ENCODE assay signal across 16 cellular contexts in genomic region chr10:61986357-61986756, GRCh38.
A peak's percentile ranks its signal among the peaks of the same experiment; 100 is the strongest.
DNase-seq lines count a peak whose midpoint lies in the region; ATAC-seq, FAIRE-seq and TF ChIP-seq lines count a peak whose summit lies in the region.
"Had no signal": no experiment of that assay in that cellular context is flagged by ENCODE, and none has a peak within 500 bp of the region (broad histone marks: within the 10 kb centered on the region; RNA-seq: fewer than 3 reads in every experiment).

No MANE protein-coding gene starts in this region.

- H3K9me3 Mint-ChIP-seq in CD8-positive, alpha-beta T cell, result no peaks in the 10 kb centered on the region
- no peaks in the 10 kb centered on the region for H3K9me3 Mint-ChIP-seq in activated naive CD8-positive, alpha-beta T cell treated with anti-CD3 and anti-CD28 coated beads, Interleukin-2, amount 50 U/mL, for 24 hours
- H3K9me3 Mint-ChIP-seq in nephron, result no peaks in the 10 kb centered on the region

- dilution Hi-C loops in IMR-90 (cut with HindIII; ENCODE audit: low sequenced_read_pairs, unreplicated experiment), result no loop called here

- no peaks in the 10 kb centered on the region for H3K36me3 ChIP-seq in CD8-positive, alpha-beta T cell (ENCODE audit: insufficient read depth, low read length)
- peaks cover 10% of the 10 kb centered on the region for H3K36me3 ChIP-seq in IMR-90 (ENCODE audit: control insufficient read depth, insufficient read depth, low read length)
- H3K36me3 ChIP-seq: adrenal gland, colonic mucosa, suprapubic skin had no signal

- no peak overlapping the region for H2BK15ac ChIP-seq in IMR-90 (ENCODE audit: low read depth, low read length)

- no peaks in the 10 kb centered on the region for H3K27me3 Mint-ChIP-seq in CD8-positive, alpha-beta T cell (ENCODE audit: low read depth)
- no peaks in the 10 kb centered on the region for H3K27me3 Mint-ChIP-seq in activated naive CD8-positive, alpha-beta T cell treated with anti-CD3 and anti-CD28 coated beads, Interleukin-2, amount 50 U/mL, for 24 hours
- H3K27me3 Mint-ChIP-seq in nephron (ENCODE audit: low read depth), result no peaks in the 10 kb centered on the region

- no TSS peak for BruUV-seq in IMR-90 (replicated peaks; lab: Mats Ljungman, UMichigan)

- TF ChIP-seq RAD21 in IMR-90 (IDR thresholded peaks at IDR 0.05; ENCODE audit: low read length), result no peak

- FAIRE-seq in RCC 7860 (lab: Jason Lieb, UNC) (no peak), frontal cortex (lab: Jason Lieb, UNC) (no peak)

- H3K9me1 ChIP-seq in IMR-90 (ENCODE audit: insufficient read depth, low read length), result peaks cover 24% of the 10 kb centered on the region

- no peak overlapping the region for H2AK5ac ChIP-seq in IMR-90 (ENCODE audit: low read depth, low read length)

- H2BK5ac ChIP-seq in IMR-90 (ENCODE audit: low read depth, low read length, poor library complexity, severe bottlenecking), result no peak overlapping the region

- peak overlapping the region; percentile 27 for H3K27ac Mint-ChIP-seq in CD8-positive, alpha-beta T cell
- peak overlapping the region; percentile 97 for H3K27ac Mint-ChIP-seq in activated naive CD8-positive, alpha-beta T cell treated with anti-CD3 and anti-CD28 coated beads, Interleukin-2, amount 50 U/mL, for 24 hours
- H3K27ac Mint-ChIP-seq in nephron, result peak overlapping the region; percentile 58 to 90 (median 75)

- H3K14ac ChIP-seq in IMR-90 (replicated peaks; ENCODE audit: low read depth, low read length), result no peak overlapping the region; the same call in 1 of the 2 replicates

- H3K18ac ChIP-seq in IMR-90 (ENCODE audit: low read depth, low read length), result no peak overlapping the region

- H4K8ac ChIP-seq in IMR-90 (ENCODE audit: low read depth in 2 of 2, low read length in 2 of 2), result 0 out of 4 replicates have a peak overlapping the region, but pooled peaks of 1 of the 2 experiments have one; percentile 12

- POLR2A ChIA-PET in CD8-positive, alpha-beta T cell (lab: Charles Lee), result no interaction called here
- POLR2A ChIA-PET in IMR-90 (lab: Charles Lee; ENCODE audit: unreplicated experiment), result no interaction called here

- H3K4me1 Mint-ChIP-seq in CD8-positive, alpha-beta T cell (ENCODE audit: low read depth), result peaks cover 33% of the 10 kb centered on the region
- H3K4me1 Mint-ChIP-seq in activated naive CD8-positive, alpha-beta T cell treated with anti-CD3 and anti-CD28 coated beads, Interleukin-2, amount 50 U/mL, for 24 hours, result peaks cover 79% of the 10 kb centered on the region
- H3K4me1 Mint-ChIP-seq in nephron, result peaks cover 62% of the 10 kb centered on the region

- no peak overlapping the region for H3K4me3 Mint-ChIP-seq in CD8-positive, alpha-beta T cell
- H3K4me3 Mint-ChIP-seq in activated naive CD8-positive, alpha-beta T cell treated with anti-CD3 and anti-CD28 coated beads, Interleukin-2, amount 50 U/mL, for 24 hours, result no peak overlapping the region
- no peak overlapping the region for H3K4me3 Mint-ChIP-seq in nephron

- in situ Hi-C loops in IMR-90 (cut with MboI; ENCODE audit: low sequenced_read_pairs), result no loop called here

- peaks cover 11% of the 10 kb centered on the region for H3K36me3 Mint-ChIP-seq in CD8-positive, alpha-beta T cell
- H3K36me3 Mint-ChIP-seq in activated naive CD8-positive, alpha-beta T cell treated with anti-CD3 and anti-CD28 coated beads, Interleukin-2, amount 50 U/mL, for 24 hours (ENCODE audit: low read depth), result peaks cover 28% of the 10 kb centered on the region
- peaks cover 31% of the 10 kb centered on the region for H3K36me3 Mint-ChIP-seq in nephron (ENCODE audit: low read depth)

- CTCF ChIA-PET in CD8-positive, alpha-beta T cell (lab: Charles Lee), result interaction anchor here (0.6 to 1.5 kb wide), 2 partner anchors 76 to 259 kb away, joined by 3 read pairs; no protein-coding TSS in a partner anchor
- CTCF ChIA-PET in IMR-90 (lab: Yijun Ruan, JAX), result no interaction called here

- H3K9ac ChIP-seq in IMR-90 (ENCODE audit: low read depth, low read length), result no peak overlapping the region

- no peak for TF ChIP-seq POLR2A in IMR-90 (IDR thresholded peaks at IDR 0.05; ENCODE audit: low read depth, low read length)

- H3K79me1 ChIP-seq in IMR-90 (ENCODE audit: low read depth in 1 of 2, low read length in 2 of 2), result peaks cover 64 to 85% of the 10 kb centered on the region in 2 experiments

- no peaks in the 10 kb centered on the region for H3K27me3 ChIP-seq in CD8-positive, alpha-beta T cell (ENCODE audit: insufficient read depth, low read length)
- H3K27me3 ChIP-seq in IMR-90 (ENCODE audit: control insufficient read depth, insufficient read depth, low read length), result no peaks in the 10 kb centered on the region
- H3K27me3 ChIP-seq: adrenal gland, colonic mucosa, suprapubic skin had no signal

- no peak overlapping the region for H4K5ac ChIP-seq in IMR-90 (ENCODE audit: low read depth, low read length)

- H2AK9ac ChIP-seq in IMR-90 (replicated peaks; ENCODE audit: low read depth, low read length, poor library complexity), result no peak overlapping the region

- H3K4me1 ChIP-seq in CD8-positive, alpha-beta T cell (ENCODE audit: insufficient read depth, low read length), result peaks cover 11% of the 10 kb centered on the region
- H3K4me1 ChIP-seq in IMR-90 (ENCODE audit: control insufficient read depth, insufficient read depth, low read length), result peaks cover 7% of the 10 kb centered on the region

- intact Hi-C loops in CD8-positive, alpha-beta T cell (cut with DNase I, micrococcal nuclease), result no loop called here
- intact Hi-C loops in IMR-90 (cut with micrococcal nuclease), result no loop called here

- H4K20me1 ChIP-seq in IMR-90 (ENCODE audit: insufficient read depth, low read length), result peaks cover 46% of the 10 kb centered on the region; the same call in 1 of the 2 replicates

- H3K4me3 ChIP-seq in CD8-positive, alpha-beta T cell (ENCODE audit: low read depth, low read length), result no peak overlapping the region
- no peak overlapping the region for H3K4me3 ChIP-seq in IMR-90 (ENCODE audit: insufficient read depth, low read depth, low read length)
- H3K4me3 ChIP-seq: adrenal gland, colonic mucosa, mucosa of descending colon, suprapubic skin had no signal

- TF ChIP-seq CTCF in CD8-positive, alpha-beta T cell (IDR thresholded peaks at IDR 0.05), result no peak
- TF ChIP-seq CTCF in IMR-90 (conservative IDR thresholded peaks at IDR 0.05; ENCODE audit: low read depth, low read length), result no peak
- no peak for TF ChIP-seq CTCF in nephron (IDR thresholded peaks at IDR 0.05; ENCODE audit: unreplicated experiment in 3 of 3)

- H3K27ac ChIP-seq in CD8-positive, alpha-beta T cell (ENCODE audit: low read depth, low read length), result no peak overlapping the region
- no peak overlapping the region for H3K27ac ChIP-seq in IMR-90 (ENCODE audit: insufficient read depth, low read length)
- H3K27ac ChIP-seq: adrenal gland, C4-2B, suprapubic skin had no signal

- peak overlapping the region; percentile 24; the same call in 1 of the 2 replicates for H3K23ac ChIP-seq in IMR-90 (ENCODE audit: low read depth, low read length)

- 71% methylated on average over 1 of the region's 3 CpGs; no CpG with 5 or more reads in 1 of the 2 experiments for WGBS in IMR-90 (ENCODE audit: extremely low coverage in 2 of 2, insufficient read length in 1 of 2), 2 experiments

- H3K4me2 ChIP-seq in IMR-90 (ENCODE audit: low read depth, low read length), result no peak overlapping the region

- no peaks in the 10 kb centered on the region for H3K9me3 ChIP-seq in CD8-positive, alpha-beta T cell (ENCODE audit: low read length)
- H3K9me3 ChIP-seq in IMR-90 (ENCODE audit: control insufficient read depth, insufficient read depth, low read length), result no peaks in the 10 kb centered on the region
- H3K9me3 ChIP-seq: adrenal gland, colonic mucosa, mucosa of descending colon, suprapubic skin had no signal

- no peak overlapping the region for H2BK20ac ChIP-seq in IMR-90 (ENCODE audit: low read depth, low read length)

- no peak overlapping the region for H4K91ac ChIP-seq in IMR-90 (ENCODE audit: insufficient read depth, low read depth, low read length)

- H3K56ac ChIP-seq in IMR-90 (ENCODE audit: extremely low read depth, insufficient read depth, low read length), result no peak overlapping the region

- ATAC-seq in CD8-positive, alpha-beta T cell, result no peak
- ATAC-seq in IMR-90 (ENCODE audit: low read depth), result no peak
- ATAC-seq in activated naive CD8-positive, alpha-beta T cell treated with anti-CD3 and anti-CD28 coated beads, Interleukin-2, amount 50 U/mL, for 24 hours, result no peak
- ATAC-seq in HG03175 (IDR thresholded peaks at IDR 0.05; ENCODE audit: unreplicated experiment), result no peak
- ATAC-seq: HCT116, mucosa of descending colon had no signal

- no peak overlapping the region; the same call in 1 of the 2 replicates for H3K4ac ChIP-seq in IMR-90 (ENCODE audit: low read depth, low read length)

- DNase-seq in CD8-positive, alpha-beta T cell, result no peak
- DNase-seq in IMR-90 (no peak), RCC 7860 (ENCODE audit: low spot score) (no peak), DMS153 treated with DMSO at 0.1 percent for 48 hours (lab: John Stamatoyannopoulos, UW; ENCODE audit: unreplicated experiment) (no peak), frontal cortex (ENCODE audit: low spot score in 2 of 2) (no peak)
- no peak for DNase-seq in activated naive CD8-positive, alpha-beta T cell treated with anti-CD3 and anti-CD28 coated beads, Interleukin-2, amount 50 U/mL, for 24 hours
- DNase-seq: adrenal gland, colonic mucosa, GF-D8, mucosa of descending colon, SW 1271 had no signal

- H2BK120ac ChIP-seq in IMR-90 (ENCODE audit: low read depth, low read length), result no peak overlapping the region

- H2AFZ ChIP-seq in IMR-90 (replicated peaks; ENCODE audit: low read length, poor library complexity), result no peak overlapping the region

TF ChIP-seq in IMR-90, 13 proteins besides CTCF, POLR2A, EP300 and RAD21 (continues in another document):
- TF ChIP-seq ELK1 (IDR thresholded peaks at IDR 0.05; ENCODE audit: borderline replicate concordance, low read depth, low read length) (no peak), SMC3 (IDR thresholded peaks at IDR 0.05; ENCODE audit: low read depth, low read length) (no peak), RCOR1 (IDR thresholded peaks at IDR 0.05; ENCODE audit: insufficient replicate concordance, low read length) (no peak), USF2 (IDR thresholded peaks at IDR 0.05; ENCODE audit: low read depth, low read length) (no peak)

Comparison
In these comparisons a context has a peak if more than half of its experiments do, and no peak if none do; other contexts are left out.
1. H3K27ac Mint-ChIP-seq: peak in every context shown above with its lines; median percentile 97 in activated naive CD8-positive, alpha-beta T cell treated with anti-CD3 and anti-CD28 coated beads, Interleukin-2, amount 50 U/mL, for 24 hours; 75 in nephron; 27 in CD8-positive, alpha-beta T cell.